Comparison of ENCODE assay signal across 9 cellular contexts in genomic region chr2:216370961-216371633, GRCh38. TPM values are rescaled to one million over a fixed set of nuclear protein-coding genes. Genes with fewer than 3 reads are reported as not detected.
A peak's percentile ranks its signal among the peaks of the same experiment; 100 is the strongest.
DNase-seq lines count a peak whose midpoint lies in the region; ATAC-seq, FAIRE-seq and TF ChIP-seq lines count a peak whose summit lies in the region.
"Had no signal": no experiment of that assay in that cellular context is flagged by ENCODE, and none has a peak within 500 bp of the region (broad histone marks: within the 10 kb centered on the region; RNA-seq: fewer than 3 reads in every experiment).

No MANE protein-coding gene starts in this region.

- H3K27ac ChIP-seq in A549 (peak overlapping the region; percentile 61 to 87; a peak in 5 of 6 replicates), kidney (ENCODE audit: low read depth in 2 of 2, low read length in 2 of 2) (no peak overlapping the region)

- H3K36me3 ChIP-seq in kidney (ENCODE audit: control insufficient read depth in 1 of 2, insufficient read depth in 2 of 2, low read length in 2 of 2) = no peaks in the 10 kb centered on the region

- TF ChIP-seq CTCF in A549 (IDR thresholded peaks at IDR 0.05) (no peak), kidney (IDR thresholded peaks at IDR 0.05; ENCODE audit: borderline replicate concordance, extremely low read depth, insufficient read depth) (no peak), CD14-positive monocyte (IDR thresholded peaks at IDR 0.05) (no peak)

- peaks cover 0 to 19% (median 11%) of the 10 kb centered on the region in 7 donors for H3K9me3 Mint-ChIP-seq in CD14-positive monocyte

- peak in 1 of 2 experiments; percentile 15; a peak in 3 of 6 replicates for ATAC-seq in A549
- no peak for ATAC-seq in GM19035 (IDR thresholded peaks at IDR 0.05; ENCODE audit: unreplicated experiment)

- peaks cover 50% of the 10 kb centered on the region for H3K4me1 ChIP-seq in A549
- H3K4me1 ChIP-seq in kidney (ENCODE audit: control insufficient read depth in 1 of 2, insufficient read depth in 1 of 2, low read depth in 1 of 2, low read length in 2 of 2) = peaks cover 0 to 3% of the 10 kb centered on the region in 2 donors

- no peak overlapping the region for H3K9ac ChIP-seq in kidney (ENCODE audit: low read length in 2 of 2)

- H3K36me3 Mint-ChIP-seq in CD14-positive monocyte = peaks cover 0 to 3% of the 10 kb centered on the region in 2 donors

- FAIRE-seq in A549 (lab: Jason Lieb, UNC) (no peak), GM12892 (lab: Jason Lieb, UNC) (no peak), kidney (lab: Jason Lieb, UNC) (no peak)

- H3K4me3 ChIP-seq in A549 (peak overlapping the region; percentile 64), kidney (ENCODE audit: low read length in 2 of 2) (no peak overlapping the region)

- no peak for TF ChIP-seq POLR2A in A549 (IDR thresholded peaks at IDR 0.05; ENCODE audit: low read length)
- no peak for TF ChIP-seq POLR2A in GM12892 (IDR thresholded peaks at IDR 0.05; ENCODE audit: low read depth, low read length)

- peak overlapping the region; percentile 89 for H3K4me2 ChIP-seq in A549

- DNase-seq in A549 (ENCODE audit: low read depth in 1 of 2, low spot score in 1 of 2) (no peak), GM12892 (ENCODE audit: insufficient read length) (peak; percentile 20), astrocyte of the hippocampus (ENCODE audit: low read depth, low spot score) (peak; percentile 53), kidney (peak; percentile 65), cerebellar cortex (ENCODE audit: low spot score) (no peak), CD14-positive monocyte (ENCODE audit: low spot score) (no peak), mesenteric fat pad (ENCODE audit: low spot score) (no peak)
- DNase-seq: NCI-H524 treated with DMSO at 0.1 percent for 48 hours had no signal

- CTCF ChIA-PET in A549 (lab: Yijun Ruan, JAX) = interaction anchor here (0.9 to 3.2 kb wide), 4 partner anchors 33 to 261 kb away, joined by 3 to 23 read pairs (median 3); no protein-coding TSS in a partner anchor

- H3K4me1 Mint-ChIP-seq in CD14-positive monocyte = peaks cover 5% of the 10 kb centered on the region

- no peak overlapping the region for H3K27ac Mint-ChIP-seq in CD14-positive monocyte

- no peak for TF ChIP-seq RAD21 in A549 (conservative IDR thresholded peaks at IDR 0.05 in 1 of 2, IDR thresholded peaks at IDR 0.05 in 1 of 2)

- under 1% methylated on average over 30 of the region's 45 CpGs for WGBS in A549 (ENCODE audit: missing lambda C conversion rate)

- intact Hi-C loops in kidney (cut with DNase I) = no loop called here
- intact Hi-C loops in CD14-positive monocyte (cut with micrococcal nuclease) = no loop called here

- H3K4me3 Mint-ChIP-seq in CD14-positive monocyte = peak overlapping the region in 1 of 2 donors; percentile 83

- no peak for TF ChIP-seq EP300 in A549 (IDR thresholded peaks at IDR 0.05)

- H3K9me3 ChIP-seq in A549 = no peaks in the 10 kb centered on the region
- peaks cover 0 to 2% of the 10 kb centered on the region in 2 donors for H3K9me3 ChIP-seq in kidney (ENCODE audit: control insufficient read depth in 1 of 2, low read length in 2 of 2)

- H3K27me3 Mint-ChIP-seq in CD14-positive monocyte (ENCODE audit: low read depth in 3 of 3) = peaks cover 49 to 78% (median 62%) of the 10 kb centered on the region in 3 donors

- POLR2A ChIA-PET in A549 (lab: Yijun Ruan, JAX) = interaction anchor here (1.9 to 2.7 kb wide), 2 partner anchors 128 to 149 kb away, joined by 7 to 14 read pairs; partner anchors contain the start of gene RPL37A

TF ChIP-seq in A549, 52 proteins besides CTCF, POLR2A, EP300 and RAD21:
- TF ChIP-seq RNF2 (IDR thresholded peaks at IDR 0.05; ENCODE audit: borderline replicate concordance, low read depth) = no peak

RNA-seq across cellular contexts. Expression of gene MARCHF4, which starts 1.2 kb away (rescaled TPM):
- polyA plus RNA-seq in A549 (2011; rRNA removed) (1.7 TPM in 2 replicates), A549 (2017; fragmentation: RNase III; extraction: RNeasy Plus Mini Kit Qiagen cat#74134 plus additional on column Dnase treatment) (6.3 to 10.1 TPM (median 9.1 TPM) in 3 replicates), kidney (ENCODE audit: insufficient read depth, low read depth, low replicate concordance) (0.09 TPM), CD14-positive monocyte (not detected)
- polyA plus RNA-seq in A549 (2012; cell fraction: cytosol; rRNA removed) = 4.0 and 5.2 TPM in 2 replicates
- polyA plus RNA-seq in A549 (2012; cell fraction: nucleus; rRNA removed) = 5.4 and 5.9 TPM in 2 replicates
- polyA minus RNA-seq in A549 (2011; rRNA and poly(A)+ RNA removed) = 1.9 and 2.8 TPM in 2 replicates
- not detected for polyA plus RNA-seq in GM12892 (2012; ENCODE audit: missing spikeins)
- total RNA-seq in kidney (not detected), mesenteric fat pad (not detected)

RNA-seq across cellular contexts. Expression of gene SMARCAL1, which starts 41.2 kb away (rescaled TPM):
- 28.7 and 32.2 TPM in 2 replicates for polyA plus RNA-seq in A549 (2011; rRNA removed)
- 21.0 and 24.1 TPM in 2 replicates for polyA plus RNA-seq in A549 (2012; cell fraction: cytosol; rRNA removed)
- 20.9 and 21.5 TPM in 2 replicates for polyA plus RNA-seq in A549 (2012; cell fraction: nucleus; rRNA removed)
- 15.3 to 18.4 TPM (median 16.8 TPM) in 3 replicates for polyA plus RNA-seq in A549 (2017; fragmentation: RNase III; extraction: RNeasy Plus Mini Kit Qiagen cat#74134 plus additional on column Dnase treatment)
- polyA minus RNA-seq in A549 (2011; rRNA and poly(A)+ RNA removed) = 45.0 and 49.2 TPM in 2 replicates
- 17.8 TPM for polyA plus RNA-seq in GM12892 (2012; ENCODE audit: missing spikeins)
- total RNA-seq in kidney = 17.3 TPM
- polyA plus RNA-seq in kidney (ENCODE audit: insufficient read depth, low read depth, low replicate concordance) = 9.7 TPM
- 10 to 100 TPM; 11.5 to 13.3 TPM for polyA plus RNA-seq in CD14-positive monocyte
- 12.7 TPM for total RNA-seq in mesenteric fat pad

Comparison
In these comparisons a context has a peak if more than half of its experiments do, and no peak if none do; other contexts are left out.
1. DNase-seq: peak in GM12892 (single experiment), astrocyte of the hippocampus (single experiment) and kidney (single experiment); none in A549 (0 of 2), cerebellar cortex (single experiment), CD14-positive monocyte (single experiment) and mesenteric fat pad (single experiment).
2. H3K27ac ChIP-seq: peak in A549 (2 of 2); none in kidney (0 of 2).